In the genomic region with DNA sequence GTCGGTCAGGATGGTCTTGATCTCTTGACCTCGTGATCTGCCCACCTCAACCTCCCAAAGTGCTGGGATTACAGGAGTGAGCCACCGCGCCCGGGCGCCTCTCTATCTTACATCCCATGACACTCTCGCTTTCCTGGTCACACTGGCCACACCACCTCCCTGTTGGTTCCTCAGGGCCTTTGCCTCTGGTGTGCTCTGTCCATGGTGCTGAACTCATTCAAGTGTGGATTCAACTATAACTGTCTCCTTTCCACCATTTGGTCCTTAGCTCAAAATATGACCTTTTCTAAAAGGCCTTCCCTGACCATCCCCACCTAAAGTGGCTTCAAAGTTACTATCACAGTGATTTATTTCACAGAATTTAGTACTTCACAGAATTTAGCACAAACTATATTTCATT, we compare ENCODE assay signal across 15 cellular contexts. TPM values are rescaled to one million over a fixed set of nuclear protein-coding genes. Genes with fewer than 3 reads are reported as not detected.
DNase-seq lines count a peak whose midpoint lies in the region; ATAC-seq and TF ChIP-seq lines count a peak whose summit lies in the region.
"Had no signal": no experiment of that assay in that cellular context is flagged by ENCODE, and none has a peak within 500 bp of the region (broad histone marks: within the 10 kb centered on the region; RNA-seq: fewer than 3 reads in every experiment).

No MANE protein-coding gene starts in this region.

- in situ Hi-C loops in gastrocnemius medialis (cut with MboI; ENCODE audit: low sequenced_read_pairs in 4 of 4) = no loop called here

- TF ChIP-seq EP300 in upper lobe of left lung (IDR thresholded peaks at IDR 0.05) = no peak

- H2AFZ ChIP-seq in PC-3 (ENCODE audit: low read length) = no peak overlapping the region

- H3K9me2 ChIP-seq in PC-3 (replicated peaks; ENCODE audit: low read length) = no peaks in the 10 kb centered on the region

- POLR2A ChIA-PET in HEK293 (lab: Yijun Ruan, JAX) = interaction anchor here (0.7 kb wide), 1 partner anchor 275 kb away, joined by 3 read pairs; no protein-coding TSS in a partner anchor
- POLR2A ChIA-PET in PC-3 (lab: Charles Lee; ENCODE audit: unreplicated experiment) = no interaction called here

- no peaks in the 10 kb centered on the region for H4K20me1 ChIP-seq in PC-3 (ENCODE audit: low read length)

- no peak for TF ChIP-seq CTCF in HEK293 (tag by site-specific recombination; IDR thresholded peaks at IDR 0.05)
- no peak for TF ChIP-seq CTCF in PC-3 (conservative IDR thresholded peaks at IDR 0.05; ENCODE audit: low read depth, low read length)
- no peak for TF ChIP-seq CTCF in fibroblast of mammary gland (conservative IDR thresholded peaks at IDR 0.05; ENCODE audit: control insufficient read depth, insufficient read depth, low read depth, low read length)
- TF ChIP-seq CTCF in upper lobe of left lung (IDR thresholded peaks at IDR 0.05) = no peak
- no peak for TF ChIP-seq CTCF in gastrocnemius medialis (IDR thresholded peaks at IDR 0.05 in 4 of 5, conservative IDR thresholded peaks at IDR 0.05 in 1 of 5)

- H3K36me3 ChIP-seq in HEK293 (ENCODE audit: control insufficient read depth in 2 of 2, insufficient read depth in 1 of 2, low read length in 2 of 2) (no peaks in the 10 kb centered on the region), PC-3 (ENCODE audit: low read depth, low read length) (no peaks in the 10 kb centered on the region), upper lobe of left lung (no peaks in the 10 kb centered on the region), gastrocnemius medialis (no peaks in the 10 kb centered on the region)

- no peaks in the 10 kb centered on the region for H3K4me1 ChIP-seq in HEK293 (ENCODE audit: control insufficient read depth, insufficient read depth, low read length)
- H3K4me1 ChIP-seq in PC-3 (ENCODE audit: insufficient read depth, low read length) = no peaks in the 10 kb centered on the region
- H3K4me1 ChIP-seq in upper lobe of left lung = no peaks in the 10 kb centered on the region
- H3K4me1 ChIP-seq in gastrocnemius medialis = no peaks in the 10 kb centered on the region

- TF ChIP-seq POLR2A in upper lobe of left lung (IDR thresholded peaks at IDR 0.05) = no peak
- TF ChIP-seq POLR2A in gastrocnemius medialis (IDR thresholded peaks at IDR 0.05) = no peak

- 41 to 45% methylated on average over 7 of the region's 7 CpGs for WGBS in upper lobe of left lung, 2 donors

- H3K27ac ChIP-seq in HEK293 (ENCODE audit: extremely low read depth, low read depth, low read length) (no peak overlapping the region), PC-3 (ENCODE audit: low read length) (no peak overlapping the region), upper lobe of left lung (no peak overlapping the region), gastrocnemius medialis (no peak overlapping the region)

- intact Hi-C loops in PC-3 (cut with micrococcal nuclease) (no loop called here), gastrocnemius medialis (cut with DNase I; ENCODE audit: low total_unique reads) (no loop called here)

- H3F3A ChIP-seq in PC-3 (ENCODE audit: low read length, unreplicated experiment) = no peaks in the 10 kb centered on the region

- H3K9ac ChIP-seq in PC-3 (ENCODE audit: low read length) = no peak overlapping the region

- no peaks in the 10 kb centered on the region for H3K27me3 ChIP-seq in PC-3 (ENCODE audit: low read length)
- peaks cover 0 to 10% (median 5%) of the 10 kb centered on the region in 4 donors for H3K27me3 ChIP-seq in upper lobe of left lung
- H3K27me3 ChIP-seq in gastrocnemius medialis = peaks cover 3 to 14% (median 13%) of the 10 kb centered on the region in 3 donors

- BruUV-seq in PC-3 (replicated peaks; lab: Mats Ljungman, UMichigan) = no TSS peak

- CTCF ChIA-PET in HEK293 (lab: Yijun Ruan, JAX) = no interaction called here
- CTCF ChIA-PET in PC-3 (lab: Charles Lee) = no interaction called here

- no peak overlapping the region for H3K4me2 ChIP-seq in PC-3 (ENCODE audit: low read length)

- H3K9me3 ChIP-seq in HEK293 (ENCODE audit: control insufficient read depth, insufficient read depth, low read depth, low read length) (no peaks in the 10 kb centered on the region; the same call in none of the 2 replicates), PC-3 (ENCODE audit: low read length) (peaks cover 41% of the 10 kb centered on the region), upper lobe of left lung (peaks cover 0 to 36% (median 33%) of the 10 kb centered on the region in 4 donors), gastrocnemius medialis (no peaks in the 10 kb centered on the region)

- ATAC-seq in PC-3 (no peak), upper lobe of left lung (ENCODE audit: low FRiP score in 2 of 2) (no peak), gastrocnemius medialis (no peak), GM21526 (IDR thresholded peaks at IDR 0.05; ENCODE audit: low FRiP score, unreplicated experiment) (no peak)
- ATAC-seq: activated T-cell treated with anti-CD3 and anti-CD28 coated beads, Interleukin-2, amount 50 U/mL, for 4 hours; mucosa of descending colon; stimulated activated naive CD8-positive, alpha-beta T cell treated with anti-CD3 and anti-CD28 coated beads, Interleukin-15, amount 100 ng/mL, for 72 hours; WTC11 had no signal

- DNase-seq in A172 (ENCODE audit: low spot score) (peak; percentile 30), PC-3 (peak; percentile 30), fibroblast of mammary gland (ENCODE audit: low read depth) (peak; percentile 19), upper lobe of left lung (no peak), NCI-H187 treated with DMSO at 0.1 percent for 48 hours (lab: John Stamatoyannopoulos, UW) (no peak), gastrocnemius medialis (no peak)
- DNase-seq: activated T-cell treated with anti-CD3 and anti-CD28 coated beads, Interleukin-2, amount 50 U/mL, for 4 hours; EL; NCI-H226; Right ventricle myocardium superior; stimulated activated naive CD8-positive, alpha-beta T cell treated with anti-CD3 and anti-CD28 coated beads, Interleukin-15, amount 100 ng/mL, for 72 hours had no signal

- H3K4me3 ChIP-seq in HEK293 (ENCODE audit: low read depth, low read length) (no peak overlapping the region), PC-3 (ENCODE audit: low read length) (no peak overlapping the region), fibroblast of mammary gland (ENCODE audit: control insufficient read depth, low read depth, low read length) (no peak overlapping the region), upper lobe of left lung (no peak overlapping the region), gastrocnemius medialis (no peak overlapping the region)
- H3K4me3 ChIP-seq: mucosa of descending colon had no signal

- H3K79me2 ChIP-seq in PC-3 (ENCODE audit: low read length) = no peaks in the 10 kb centered on the region

TF ChIP-seq in HEK293, 187 proteins besides CTCF, POLR2A, EP300 and RAD21:
- TF ChIP-seq SP7 (tag by site-specific recombination; IDR thresholded peaks at IDR 0.05) = no peak
- TF ChIP-seq, protein P1, sequence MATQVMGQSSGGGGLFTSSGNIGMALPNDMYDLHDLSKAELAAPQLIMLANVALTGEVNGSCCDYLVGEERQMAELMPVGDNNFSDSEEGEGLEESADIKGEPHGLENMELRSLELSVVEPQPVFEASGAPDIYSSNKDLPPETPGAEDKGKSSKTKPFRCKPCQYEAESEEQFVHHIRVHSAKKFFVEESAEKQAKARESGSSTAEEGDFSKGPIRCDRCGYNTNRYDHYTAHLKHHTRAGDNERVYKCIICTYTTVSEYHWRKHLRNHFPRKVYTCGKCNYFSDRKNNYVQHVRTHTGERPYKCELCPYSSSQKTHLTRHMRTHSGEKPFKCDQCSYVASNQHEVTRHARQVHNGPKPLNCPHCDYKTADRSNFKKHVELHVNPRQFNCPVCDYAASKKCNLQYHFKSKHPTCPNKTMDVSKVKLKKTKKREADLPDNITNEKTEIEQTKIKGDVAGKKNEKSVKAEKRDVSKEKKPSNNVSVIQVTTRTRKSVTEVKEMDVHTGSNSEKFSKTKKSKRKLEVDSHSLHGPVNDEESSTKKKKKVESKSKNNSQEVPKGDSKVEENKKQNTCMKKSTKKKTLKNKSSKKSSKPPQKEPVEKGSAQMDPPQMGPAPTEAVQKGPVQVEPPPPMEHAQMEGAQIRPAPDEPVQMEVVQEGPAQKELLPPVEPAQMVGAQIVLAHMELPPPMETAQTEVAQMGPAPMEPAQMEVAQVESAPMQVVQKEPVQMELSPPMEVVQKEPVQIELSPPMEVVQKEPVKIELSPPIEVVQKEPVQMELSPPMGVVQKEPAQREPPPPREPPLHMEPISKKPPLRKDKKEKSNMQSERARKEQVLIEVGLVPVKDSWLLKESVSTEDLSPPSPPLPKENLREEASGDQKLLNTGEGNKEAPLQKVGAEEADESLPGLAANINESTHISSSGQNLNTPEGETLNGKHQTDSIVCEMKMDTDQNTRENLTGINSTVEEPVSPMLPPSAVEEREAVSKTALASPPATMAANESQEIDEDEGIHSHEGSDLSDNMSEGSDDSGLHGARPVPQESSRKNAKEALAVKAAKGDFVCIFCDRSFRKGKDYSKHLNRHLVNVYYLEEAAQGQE (tag by site-specific recombination; IDR thresholded peaks at IDR 0.05) = peak; percentile 93

RNA-seq across cellular contexts. Expression of a gene that starts 3.7 kb away (rescaled TPM):
- total RNA-seq in A172 (2014; rRNA removed; shearing (Covaris generic)) = 1.4 and 2.0 TPM in 2 replicates
- total RNA-seq in PC-3 (2014; rRNA removed) (0.29 TPM in 1 of 2 replicates, not detected in the other), upper lobe of left lung (under 1 TPM in 2 of 6 donors, not detected in 4; 0.29 to 0.30 TPM), gastrocnemius medialis (under 1 TPM in 1 of 4 donors, not detected in 3; 0.39 TPM)
- total RNA-seq: activated T-cell treated with anti-CD3 and anti-CD28 coated beads, Interleukin-2, amount 50 U/mL, for 4 hours; Right ventricle myocardium superior had no signal

RNA-seq across cellular contexts. Expression of a gene that starts 32.3 kb away (rescaled TPM):
- total RNA-seq in A172 (2014; rRNA removed; shearing (Covaris generic)) = not detected in 2 replicates
- not detected in 2 replicates for total RNA-seq in PC-3 (2014; rRNA removed)
- 1 to 10 TPM in 4 of 6 donors, under 1 TPM in 1, not detected in 1; 0.78 to 4.1 (median 2.7) TPM for total RNA-seq in upper lobe of left lung
- total RNA-seq in gastrocnemius medialis = 1 to 10 TPM in 2 of 4 donors, under 1 TPM in 2; 0.27 to 2.4 (median 0.71) TPM

RNA-seq across cellular contexts. Expression of a gene that starts 44.1 kb away (rescaled TPM):
- 16.2 and 22.4 TPM in 2 replicates for total RNA-seq in A172 (2014; rRNA removed; shearing (Covaris generic))
- total RNA-seq in PC-3 (2014; rRNA removed) (8.8 and 14.2 TPM in 2 replicates), upper lobe of left lung (10 to 100 TPM in 2 of 6 donors, 1 to 10 TPM in 4; 4.0 to 11.5 (median 7.4) TPM), gastrocnemius medialis (1 to 10 TPM; 6.7 to 7.5 (median 7.4) TPM)

Comparison
In these comparisons a context has a peak if more than half of its experiments do, and no peak if none do; other contexts are left out.
1. DNase-seq: peak in A172 (single experiment), PC-3 (single experiment) and fibroblast of mammary gland (single experiment); none in upper lobe of left lung (0 of 2), NCI-H187 treated with DMSO at 0.1 percent for 48 hours (single experiment) and gastrocnemius medialis (0 of 2).